25 cellular contexts compared by ENCODE assay signal in genomic region chr5:74401566-74402320, GRCh38.
DNase-seq lines count a peak whose midpoint lies in the region; ATAC-seq, FAIRE-seq and TF ChIP-seq lines count a peak whose summit lies in the region.
"Had no signal": no experiment of that assay in that cellular context is flagged by ENCODE, and none has a peak within 500 bp of the region (broad histone marks: within the 10 kb centered on the region; RNA-seq: fewer than 3 reads in every experiment).

No MANE protein-coding gene starts in this region.

- POLR2A ChIA-PET in MCF 10A (lab: Yijun Ruan, JAX), result interaction anchor here (1.0 kb wide), 1 partner anchor 9 kb away, joined by 4 read pairs; no protein-coding TSS in a partner anchor

- no peaks in the 10 kb centered on the region for H3K27me3 Mint-ChIP-seq in MCF 10A (ENCODE audit: insufficient read depth, unreplicated experiment)
- no peaks in the 10 kb centered on the region for H3K27me3 Mint-ChIP-seq in brain
- no peaks in the 10 kb centered on the region for H3K27me3 Mint-ChIP-seq in progenitor cell of endocrine pancreas

- dilution Hi-C loops in keratinocyte (cut with MboI; ENCODE audit: extremely low pct_ligation_motif_present, low sequenced_read_pairs), result no loop called here

- no peaks in the 10 kb centered on the region for H4K20me1 ChIP-seq in keratinocyte (ENCODE audit: control insufficient read depth, extremely low read depth, insufficient read depth, low read length)
- H4K20me1 ChIP-seq: BLaER1 had no signal

- peaks cover 8% of the 10 kb centered on the region for H3K4me1 Mint-ChIP-seq in MCF 10A (ENCODE audit: insufficient read depth, unreplicated experiment)
- peaks cover 45% of the 10 kb centered on the region for H3K4me1 Mint-ChIP-seq in brain
- peaks cover 4% of the 10 kb centered on the region for H3K4me1 Mint-ChIP-seq in progenitor cell of endocrine pancreas (ENCODE audit: low read depth)
- H3K4me1 Mint-ChIP-seq: IgD-negative memory B cell had no signal

- H3K27ac ChIP-seq in breast epithelium (no peak overlapping the region), keratinocyte (ENCODE audit: control insufficient read depth, insufficient read depth, low read length) (no peak overlapping the region), psoas muscle (peak overlapping the region; percentile 78)
- H3K27ac ChIP-seq: BLaER1, epithelial cell of prostate, HL-60 had no signal

- no peaks in the 10 kb centered on the region for H3K36me3 Mint-ChIP-seq in MCF 10A (ENCODE audit: insufficient read depth, unreplicated experiment)
- H3K36me3 Mint-ChIP-seq in brain, result no peaks in the 10 kb centered on the region
- H3K36me3 Mint-ChIP-seq in progenitor cell of endocrine pancreas (ENCODE audit: insufficient read depth), result no peaks in the 10 kb centered on the region
- H3K36me3 Mint-ChIP-seq: IgD-negative memory B cell, T-cell had no signal

- peak; percentile 58 for FAIRE-seq in keratinocyte (lab: Jason Lieb, UNC)
- FAIRE-seq: A204.1 had no signal

- CTCF ChIA-PET in MCF 10A (lab: Yijun Ruan, JAX), result interaction anchor here (0.8 kb wide), 1 partner anchor 354 kb away, joined by 3 read pairs; no protein-coding TSS in a partner anchor

- H2AFZ ChIP-seq in keratinocyte (ENCODE audit: control insufficient read depth, low read length), result no peak overlapping the region

- H3K36me3 ChIP-seq in breast epithelium, result no peaks in the 10 kb centered on the region
- H3K36me3 ChIP-seq in keratinocyte (ENCODE audit: control insufficient read depth in 2 of 2, extremely low read depth in 1 of 2, insufficient read depth in 2 of 2, low read length in 2 of 2), result no peaks in the 10 kb centered on the region
- H3K36me3 ChIP-seq in psoas muscle (ENCODE audit: insufficient read depth in 1 of 2, low read depth in 1 of 2), result no peaks in the 10 kb centered on the region
- H3K36me3 ChIP-seq: BLaER1, gastrocnemius medialis had no signal

- H3K9ac ChIP-seq in keratinocyte (ENCODE audit: control insufficient read depth, extremely low read depth, insufficient read depth, low read length), result no peak overlapping the region
- H3K9ac ChIP-seq: BLaER1 had no signal

- TF ChIP-seq CTCF in MCF 10A (IDR thresholded peaks at IDR 0.05; ENCODE audit: unreplicated experiment) (no peak), breast epithelium (IDR thresholded peaks at IDR 0.05) (no peak), brain (conservative IDR thresholded peaks at IDR 0.05) (no peak), keratinocyte (optimal IDR thresholded peaks at IDR 0.05 in 1 of 3, IDR thresholded peaks at IDR 0.05 in 1 of 3, conservative IDR thresholded peaks at IDR 0.05 in 1 of 3; ENCODE audit: extremely low read depth in 1 of 3, insufficient read depth in 2 of 3, low read length in 3 of 3) (no peak), psoas muscle (IDR thresholded peaks at IDR 0.05) (no peak), progenitor cell of endocrine pancreas (IDR thresholded peaks at IDR 0.05; ENCODE audit: unreplicated experiment) (no peak)

- H3K27ac Mint-ChIP-seq in MCF 10A (ENCODE audit: low read depth, unreplicated experiment) (no peak overlapping the region), brain (peak overlapping the region in 4 of 5 experiments; percentile 36 to 64 (median 38)), progenitor cell of endocrine pancreas (no peak overlapping the region)
- H3K27ac Mint-ChIP-seq: HFFc6, IgD-negative memory B cell, T-cell had no signal

- H3K27me3 ChIP-seq in breast epithelium (no peaks in the 10 kb centered on the region), keratinocyte (ENCODE audit: control insufficient read depth, extremely low read depth, insufficient read depth, low read length) (no peaks in the 10 kb centered on the region), psoas muscle (ENCODE audit: insufficient read depth in 3 of 3, low read length in 2 of 3) (no peaks in the 10 kb centered on the region)
- H3K27me3 ChIP-seq: BLaER1, gastrocnemius medialis had no signal

- H3K4me3 Mint-ChIP-seq in MCF 10A (ENCODE audit: unreplicated experiment) (no peak overlapping the region), brain (no peak overlapping the region), progenitor cell of endocrine pancreas (ENCODE audit: low read depth) (no peak overlapping the region)
- H3K4me3 Mint-ChIP-seq: HFFc6, IgD-negative memory B cell, T-cell had no signal

- H3K9me1 ChIP-seq in keratinocyte (ENCODE audit: control insufficient read depth, extremely low read depth, insufficient read depth, low read length), result no peaks in the 10 kb centered on the region

- H3K4me1 ChIP-seq in breast epithelium (peaks cover 0 to 3% of the 10 kb centered on the region in 2 donors), keratinocyte (ENCODE audit: control insufficient read depth, extremely low read depth, insufficient read depth, low read length) (no peaks in the 10 kb centered on the region), psoas muscle (peaks cover 51% of the 10 kb centered on the region)
- H3K4me1 ChIP-seq: BLaER1 had no signal

- intact Hi-C loops in MCF 10A (cut with micrococcal nuclease) (no loop called here), breast epithelium (cut with DNase I; ENCODE audit: low total_unique reads) (no loop called here), psoas muscle (cut with DNase I) (loop anchor here in 1 of 2 donors (10.0 kb wide), 1 partner anchor 233 kb away; no protein-coding TSS in a partner anchor)

- BruUV-seq in MCF 10A (replicated peaks; lab: Mats Ljungman, UMichigan), result no TSS peak

- H3K9me3 Mint-ChIP-seq in MCF 10A (ENCODE audit: unreplicated experiment) (no peaks in the 10 kb centered on the region), brain (peaks cover 0 to 8% (median 6%) of the 10 kb centered on the region in 5 experiments), progenitor cell of endocrine pancreas (ENCODE audit: low read depth) (no peaks in the 10 kb centered on the region)
- H3K9me3 Mint-ChIP-seq: HFFc6, T-cell had no signal

- TF ChIP-seq POLR2A in breast epithelium (IDR thresholded peaks at IDR 0.05), result no peak

- no peaks in the 10 kb centered on the region for H3K79me2 ChIP-seq in keratinocyte (ENCODE audit: control insufficient read depth, insufficient read depth, low read length)

- DNase-seq in MCF 10A (ENCODE audit: unreplicated experiment) (peak; percentile 18), breast epithelium (ENCODE audit: low spot score in 2 of 2) (no peak), keratinocyte (ENCODE audit: low read depth, low spot score) (no peak), psoas muscle (no peak), NCI-H2196 (lab: John Stamatoyannopoulos, UW; ENCODE audit: unreplicated experiment) (no peak), progenitor cell of endocrine pancreas (ENCODE audit: low spot score, unreplicated experiment) (no peak), AG08396 (ENCODE audit: low spot score) (no peak)
- DNase-seq: activated CD4-positive, alpha-beta T cell treated with anti-CD3 and anti-CD28 coated beads for 48 hours; activated CD8-positive, alpha-beta memory T cell treated with anti-CD3 and anti-CD28 coated beads, Interleukin-2, amount 50 U/mL, for 48 hours; activated effector memory CD4-positive, alpha-beta T cell treated with Interleukin-2 at 50 U/mL for 16 hours; gastrocnemius medialis; GDM1; HFFc6; MM.1S; NCI-H82; OCI-M1; SIG-M5; stimulated activated CD4-positive, alpha-beta T cell treated with anti-CD3 and anti-CD28 coated beads, Interleukin-15, amount 100 ng/mL, for 24 hours; T-cell had no signal

- H3K9me3 ChIP-seq in breast epithelium (no peaks in the 10 kb centered on the region), keratinocyte (ENCODE audit: control insufficient read depth, low read depth, low read length) (no peaks in the 10 kb centered on the region), psoas muscle (no peaks in the 10 kb centered on the region)
- H3K9me3 ChIP-seq: BLaER1, gastrocnemius medialis had no signal

- no peak for ATAC-seq in psoas muscle
- ATAC-seq: gastrocnemius medialis, T-cell had no signal

- H3K4me3 ChIP-seq in breast epithelium, result no peak overlapping the region
- H3K4me3 ChIP-seq in keratinocyte (ENCODE audit: control insufficient read depth in 2 of 3, extremely low read depth in 1 of 3, insufficient read depth in 2 of 3, low read depth in 1 of 3, low read length in 3 of 3), result no peak overlapping the region
- no peak overlapping the region for H3K4me3 ChIP-seq in psoas muscle
- H3K4me3 ChIP-seq: BLaER1, gastrocnemius medialis had no signal

- WGBS in psoas muscle, 3 donors, result 91 to 96% (median 94%) methylated on average over 5 of the region's 5 CpGs

- no peak overlapping the region for H3K4me2 ChIP-seq in keratinocyte (ENCODE audit: control insufficient read depth, extremely low read depth, insufficient read depth, low read depth, low read length)
- H3K4me2 ChIP-seq: BLaER1 had no signal

Comparison
In these comparisons a context has a peak if more than half of its experiments do, and no peak if none do; other contexts are left out.
1. H3K27ac Mint-ChIP-seq: peak in brain (4 of 5); none in MCF 10A (single experiment) and progenitor cell of endocrine pancreas (single experiment).